8 cellular contexts compared by ENCODE assay signal in the genomic region with DNA sequence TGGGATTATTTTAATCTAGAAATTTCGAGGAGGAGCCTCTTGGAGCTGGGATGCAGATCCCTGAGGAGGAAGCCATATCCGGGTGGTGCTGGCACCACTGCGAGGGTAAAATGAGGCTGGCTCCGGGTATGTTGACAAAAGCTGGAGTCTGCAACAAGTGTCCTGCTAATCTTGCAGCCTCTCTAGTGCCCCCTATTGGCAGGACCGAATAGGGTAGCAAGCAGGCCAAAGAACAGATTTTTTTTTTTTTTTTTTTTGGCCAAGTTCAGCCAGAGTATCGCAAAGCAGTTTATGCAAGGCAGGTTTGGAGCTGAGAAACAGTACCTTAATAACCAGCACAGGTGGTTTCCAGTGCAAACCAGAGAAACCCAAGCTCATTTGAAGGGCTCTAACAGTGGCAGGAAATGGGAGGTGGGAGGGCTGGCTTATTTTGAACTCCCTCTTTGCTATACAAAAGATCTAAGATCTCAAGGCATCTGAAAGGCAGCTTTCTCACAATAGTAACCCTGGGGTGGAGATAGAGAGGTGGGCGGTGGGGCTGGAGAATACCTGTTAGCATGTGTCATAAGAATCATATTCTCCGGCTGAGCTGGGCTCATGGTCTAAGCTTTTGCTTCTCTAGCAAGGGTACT. TPM values are rescaled to one million over a fixed set of nuclear protein-coding genes. Genes with fewer than 3 reads are reported as not detected.
DNase-seq lines count a peak whose midpoint lies in the region; ATAC-seq and TF ChIP-seq lines count a peak whose summit lies in the region.

No MANE protein-coding gene starts in this region.

- no peak overlapping the region for H3K27ac Mint-ChIP-seq in activated CD8-positive, alpha-beta T cell treated with anti-CD3 and anti-CD28 coated beads, Interleukin-2, amount 10 ng/mL, durations not matched to agents 7 days and 5 days

- H3K4me3 Mint-ChIP-seq in activated CD8-positive, alpha-beta T cell treated with anti-CD3 and anti-CD28 coated beads, Interleukin-2, amount 10 ng/mL, durations not matched to agents 7 days and 5 days = no peak overlapping the region

- intact Hi-C loops in heart right ventricle (cut with DNase I) (no loop called here), left cardiac atrium (cut with DNase I) (no loop called here), heart left ventricle (cut with DNase I) (no loop called here)

- H3K27me3 ChIP-seq in heart right ventricle = no peaks in the 10 kb centered on the region
- H3K27me3 ChIP-seq in hepatocyte = no peaks in the 10 kb centered on the region
- no peaks in the 10 kb centered on the region for H3K27me3 ChIP-seq in heart left ventricle

- H3K36me3 Mint-ChIP-seq in activated CD8-positive, alpha-beta T cell treated with anti-CD3 and anti-CD28 coated beads, Interleukin-2, amount 10 ng/mL, durations not matched to agents 7 days and 5 days (ENCODE audit: low read depth) = no peaks in the 10 kb centered on the region

- no peak overlapping the region for H3K4me2 ChIP-seq in hepatocyte

- no peaks in the 10 kb centered on the region for H3K36me3 ChIP-seq in heart right ventricle
- H3K36me3 ChIP-seq in hepatocyte (replicated peaks; ENCODE audit: insufficient read depth, low read depth) = no peaks in the 10 kb centered on the region
- no peaks in the 10 kb centered on the region for H3K36me3 ChIP-seq in heart left ventricle

- H3K79me2 ChIP-seq in hepatocyte = no peaks in the 10 kb centered on the region

- H2AFZ ChIP-seq in hepatocyte = no peak overlapping the region

- H3K9me3 Mint-ChIP-seq in activated CD8-positive, alpha-beta T cell treated with anti-CD3 and anti-CD28 coated beads, Interleukin-2, amount 10 ng/mL, durations not matched to agents 7 days and 5 days (ENCODE audit: insufficient read depth) = no peaks in the 10 kb centered on the region

- H3K4me1 Mint-ChIP-seq in activated CD8-positive, alpha-beta T cell treated with anti-CD3 and anti-CD28 coated beads, Interleukin-2, amount 10 ng/mL, durations not matched to agents 7 days and 5 days (ENCODE audit: low read depth) = peaks cover 12% of the 10 kb centered on the region

- no peak for TF ChIP-seq POLR2A in heart left ventricle (IDR thresholded peaks at IDR 0.05)

- no peaks in the 10 kb centered on the region for H4K20me1 ChIP-seq in hepatocyte (ENCODE audit: insufficient read depth, poor library complexity, severe bottlenecking)

- H3K4me3 ChIP-seq in heart right ventricle (no peak overlapping the region), hepatocyte (no peak overlapping the region), heart left ventricle (no peak overlapping the region)

- no peaks in the 10 kb centered on the region for H3K9me3 ChIP-seq in heart right ventricle
- H3K9me3 ChIP-seq in hepatocyte (ENCODE audit: low read depth) = no peaks in the 10 kb centered on the region
- peaks cover 0 to 6% (median 0%) of the 10 kb centered on the region in 12 donors for H3K9me3 ChIP-seq in heart left ventricle

- DNase-seq in heart right ventricle (no peak), left cardiac atrium (no peak), hepatocyte (ENCODE audit: low spot score) (no peak), heart left ventricle (no peak), GM03348 (ENCODE audit: low spot score) (no peak)
- DNase-seq in activated CD8-positive, alpha-beta T cell treated with anti-CD3 and anti-CD28 coated beads, Interleukin-2, amount 10 ng/mL, durations not matched to agents 7 days and 5 days = peak; percentile 66

- WGBS in heart right ventricle, 2 donors = 71% methylated on average over 8 of the region's 8 CpGs
- WGBS in hepatocyte (ENCODE audit: low lambda C conversion rate, missing lambda C conversion rate) = 83% methylated on average over 8 of the region's 8 CpGs
- 66 to 75% (median 69%) methylated on average over 8 of the region's 8 CpGs for WGBS in heart left ventricle, 4 donors

- H3K4me1 ChIP-seq in heart right ventricle (peaks cover 0 to 4% (median 0%) of the 10 kb centered on the region in 9 donors), hepatocyte (ENCODE audit: insufficient read depth) (no peaks in the 10 kb centered on the region), heart left ventricle (no peaks in the 10 kb centered on the region)

- ATAC-seq in heart right ventricle = no peak
- no peak for ATAC-seq in left cardiac atrium
- peak; percentile 36 for ATAC-seq in activated CD8-positive, alpha-beta T cell treated with anti-CD3 and anti-CD28 coated beads, Interleukin-2, amount 10 ng/mL, durations not matched to agents 7 days and 5 days
- no peak for ATAC-seq in HG02885 (IDR thresholded peaks at IDR 0.05; ENCODE audit: poor library complexity, unreplicated experiment)
- no peak for ATAC-seq in GM18870 (IDR thresholded peaks at IDR 0.05; ENCODE audit: unreplicated experiment)
- no peak for ATAC-seq in heart left ventricle

- POLR2A ChIA-PET in activated CD8-positive, alpha-beta T cell treated with anti-CD3 and anti-CD28 coated beads, Interleukin-2, amount 10 ng/mL, durations not matched to agents 7 days and 5 days (lab: Charles Lee) = interaction anchor here (1.3 kb wide), 1 partner anchor 15 kb away, joined by 6 read pairs; no protein-coding TSS in a partner anchor

- CTCF ChIA-PET in activated CD8-positive, alpha-beta T cell treated with anti-CD3 and anti-CD28 coated beads, Interleukin-2, amount 10 ng/mL, durations not matched to agents 7 days and 5 days (lab: Charles Lee) = interaction anchor here (0.6 to 2.5 kb wide), 22 partner anchors 10 to 601 kb away, joined by 3 to 15 read pairs (median 4); partner anchors contain the start of gene OCIAD2

- peaks cover 13% of the 10 kb centered on the region for H3K27me3 Mint-ChIP-seq in activated CD8-positive, alpha-beta T cell treated with anti-CD3 and anti-CD28 coated beads, Interleukin-2, amount 10 ng/mL, durations not matched to agents 7 days and 5 days (ENCODE audit: low read depth)

- H3K9me2 ChIP-seq in hepatocyte (replicated peaks; ENCODE audit: insufficient read depth) = no peaks in the 10 kb centered on the region

- peak in 5 of 9 donors; percentile 14 to 40 (median 22) for TF ChIP-seq CTCF in heart right ventricle (IDR thresholded peaks at IDR 0.05)
- peak; percentile 15 for TF ChIP-seq CTCF in hepatocyte (IDR thresholded peaks at IDR 0.05; ENCODE audit: poor library complexity)
- TF ChIP-seq CTCF in heart left ventricle (IDR thresholded peaks at IDR 0.05) = peak in 6 of 12 donors; percentile 15 to 40 (median 26)

- H3K27ac ChIP-seq in heart right ventricle = no peak overlapping the region
- no peak overlapping the region for H3K27ac ChIP-seq in hepatocyte
- no peak overlapping the region for H3K27ac ChIP-seq in heart left ventricle

RNA-seq across cellular contexts. Expression of gene OCIAD2, which starts 38.2 kb away (rescaled TPM):
- total RNA-seq in heart right ventricle (10 to 100 TPM; 11.4 to 30.2 (median 14.8) TPM), left cardiac atrium (10 to 100 TPM in 1 of 2 donors, 1 to 10 TPM in 1; 9.2 to 17.8 TPM), hepatocyte (32.6 and 39.1 TPM in 2 replicates), heart left ventricle (10 to 100 TPM; 14.4 to 47.9 (median 22.7) TPM)
- polyA plus RNA-seq in heart right ventricle (10 to 100 TPM; 16.9 to 30.0 TPM), hepatocyte (160 and 178 TPM in 2 replicates), heart left ventricle (10 to 100 TPM; 20.8 to 27.2 TPM)
- total RNA-seq in activated CD8-positive, alpha-beta T cell treated with anti-CD3 and anti-CD28 coated beads, Interleukin-2, amount 10 ng/mL, durations not matched to agents 7 days and 5 days = 10 to 100 TPM; 77.3 to 92.7 TPM

RNA-seq across cellular contexts. Expression of gene CWH43, which starts 41.3 kb away (rescaled TPM):
- total RNA-seq in heart right ventricle (not detected), left cardiac atrium (not detected), hepatocyte (not detected in 2 replicates), heart left ventricle (not detected)
- polyA plus RNA-seq in heart right ventricle (not detected), hepatocyte (not detected in 2 replicates), heart left ventricle (not detected)
- total RNA-seq in activated CD8-positive, alpha-beta T cell treated with anti-CD3 and anti-CD28 coated beads, Interleukin-2, amount 10 ng/mL, durations not matched to agents 7 days and 5 days = not detected
